ENCODE assay signal across 24 cellular contexts in genomic region chr10:86387221-86387794, GRCh38. TPM values are rescaled to one million over a fixed set of nuclear protein-coding genes. Genes with fewer than 3 reads are reported as not detected.
A peak's percentile ranks its signal among the peaks of the same experiment; 100 is the strongest.
DNase-seq lines count a peak whose midpoint lies in the region; ATAC-seq, FAIRE-seq and TF ChIP-seq lines count a peak whose summit lies in the region.
"Had no signal": no experiment of that assay in that cellular context is flagged by ENCODE, and none has a peak within 500 bp of the region (broad histone marks: within the 10 kb centered on the region; RNA-seq: fewer than 3 reads in every experiment).

No MANE protein-coding gene starts in this region.

- H3K27ac ChIP-seq in right atrium auricular region, result no peak overlapping the region
- H3K27ac ChIP-seq in small intestine (ENCODE audit: low read depth in 1 of 2, low read length in 1 of 2), result no peak overlapping the region
- H3K27ac ChIP-seq: right lobe of liver, RWPE1, tibial nerve had no signal

- H3K36me3 ChIP-seq in right atrium auricular region (no peaks in the 10 kb centered on the region), bronchial epithelial cell (ENCODE audit: control insufficient read depth, insufficient read depth, low read length) (no peaks in the 10 kb centered on the region), small intestine (ENCODE audit: control insufficient read depth in 2 of 2, insufficient read depth in 2 of 2, low read length in 2 of 2) (no peaks in the 10 kb centered on the region)
- H3K36me3 ChIP-seq: right lobe of liver, tibial nerve had no signal

- intact Hi-C loops in Right ventricle myocardium inferior (cut with DNase I), result no loop called here

- DNase-seq in right atrium auricular region (ENCODE audit: low spot score) (peak; percentile 44), Right ventricle myocardium inferior (ENCODE audit: missing footprints) (no peak), NAMALWA (ENCODE audit: low spot score) (peak; percentile 34), bronchial epithelial cell (ENCODE audit: low read depth) (no peak), ureter (ENCODE audit: low spot score) (peak; percentile 19), islet precursor cell (no peak), small intestine (no peak)
- DNase-seq: activated CD4-positive, alpha-beta T cell treated with anti-CD3 and anti-CD28 coated beads for 4 hours; activated naive CD8-positive, alpha-beta T cell treated with anti-CD3 and anti-CD28 coated beads, Interleukin-2, amount 10 ng/mL, durations not matched to agents 7 days and 5 days; activated T-cell treated with anti-CD3 and anti-CD28 coated beads for 4 hours; central memory CD4-positive, alpha-beta T cell; COR-L47; HCEC 1CT; mesendoderm; NCI-H2029; NCI-H774; stimulated activated CD4-positive, alpha-beta T cell treated with anti-CD3 and anti-CD28 coated beads, Interleukin-4, amount 100 ng/mL, for 1 hour had no signal

- ATAC-seq in Right ventricle myocardium inferior (no peak), GM18498 (IDR thresholded peaks at IDR 0.05; ENCODE audit: unreplicated experiment) (no peak)
- ATAC-seq: right lobe of liver had no signal

- 58 to 73% (median 72%) methylated on average over 7 of the region's 7 CpGs for WGBS in small intestine, 3 donors

- no peaks in the 10 kb centered on the region for H3K9me3 ChIP-seq in right atrium auricular region
- H3K9me3 ChIP-seq in small intestine (ENCODE audit: control insufficient read depth, low read depth), result no peaks in the 10 kb centered on the region
- H3K9me3 ChIP-seq: right lobe of liver, tibial nerve had no signal

- peaks cover 0 to 8% of the 10 kb centered on the region in 2 donors for H3K4me1 ChIP-seq in right atrium auricular region
- no peaks in the 10 kb centered on the region for H3K4me1 ChIP-seq in small intestine (ENCODE audit: control insufficient read depth in 2 of 2, insufficient read depth in 1 of 2, low read depth in 1 of 2, low read length in 1 of 2)
- H3K4me1 ChIP-seq: right lobe of liver had no signal

- no peak overlapping the region for H3K4me3 ChIP-seq in right atrium auricular region
- no peak overlapping the region for H3K4me3 ChIP-seq in bronchial epithelial cell (ENCODE audit: low read depth, low read length)
- no peak overlapping the region for H3K4me3 ChIP-seq in small intestine (ENCODE audit: low read depth in 1 of 2, low read length in 2 of 2)
- H3K4me3 ChIP-seq: right lobe of liver, tibial nerve had no signal

- H3K27me3 ChIP-seq in right atrium auricular region (peaks cover 6 to 11% of the 10 kb centered on the region in 2 donors), bronchial epithelial cell (ENCODE audit: control insufficient read depth, insufficient read depth, low read length) (peaks cover 9% of the 10 kb centered on the region), small intestine (ENCODE audit: control insufficient read depth in 2 of 2, insufficient read depth in 2 of 2, low read length in 2 of 2) (peaks cover 0 to 10% of the 10 kb centered on the region in 2 donors)
- H3K27me3 ChIP-seq: right lobe of liver had no signal

- TF ChIP-seq CTCF in right atrium auricular region (IDR thresholded peaks at IDR 0.05) (no peak), bronchial epithelial cell (IDR thresholded peaks at IDR 0.05; ENCODE audit: insufficient read depth, low read length, severe bottlenecking) (no peak)

- FAIRE-seq in bronchial epithelial cell (lab: Jason Lieb, UNC), result peak; percentile 13
- no peak for FAIRE-seq in small intestine (lab: Jason Lieb, UNC)
- FAIRE-seq: endometrium had no signal

RNA-seq across cellular contexts. Expression of gene GRID1, which starts 20.7 kb away (rescaled TPM):
- total RNA-seq in right atrium auricular region (under 1 TPM; 0.37 to 0.67 TPM), Right ventricle myocardium inferior (1.3 TPM), bronchial epithelial cell (under 0.01 and 0.13 TPM in 2 replicates), ureter (2.7 TPM)
- polyA plus RNA-seq in small intestine, result 1 to 10 TPM in 1 of 3 donors, under 1 TPM in 1, not detected in 1; 0.27 to 1.1 TPM
- total RNA-seq: activated naive CD8-positive, alpha-beta T cell treated with anti-CD3 and anti-CD28 coated beads, Interleukin-2, amount 10 ng/mL, durations not matched to agents 7 days and 5 days; LHCN-M2; T-helper 2 cell treated with Interferon-gamma antibody and Interleukin-4, amounts not matched to agents 100 ng/mL and 5 ng/mL, for 36 hours had no signal

Comparison
In these comparisons a context has a peak if more than half of its experiments do, and no peak if none do; other contexts are left out.
1. DNase-seq: peak in right atrium auricular region (single experiment), NAMALWA (single experiment) and ureter (single experiment); none in Right ventricle myocardium inferior (single experiment), bronchial epithelial cell (single experiment), islet precursor cell (single experiment) and small intestine (single experiment).